In the genomic region with DNA sequence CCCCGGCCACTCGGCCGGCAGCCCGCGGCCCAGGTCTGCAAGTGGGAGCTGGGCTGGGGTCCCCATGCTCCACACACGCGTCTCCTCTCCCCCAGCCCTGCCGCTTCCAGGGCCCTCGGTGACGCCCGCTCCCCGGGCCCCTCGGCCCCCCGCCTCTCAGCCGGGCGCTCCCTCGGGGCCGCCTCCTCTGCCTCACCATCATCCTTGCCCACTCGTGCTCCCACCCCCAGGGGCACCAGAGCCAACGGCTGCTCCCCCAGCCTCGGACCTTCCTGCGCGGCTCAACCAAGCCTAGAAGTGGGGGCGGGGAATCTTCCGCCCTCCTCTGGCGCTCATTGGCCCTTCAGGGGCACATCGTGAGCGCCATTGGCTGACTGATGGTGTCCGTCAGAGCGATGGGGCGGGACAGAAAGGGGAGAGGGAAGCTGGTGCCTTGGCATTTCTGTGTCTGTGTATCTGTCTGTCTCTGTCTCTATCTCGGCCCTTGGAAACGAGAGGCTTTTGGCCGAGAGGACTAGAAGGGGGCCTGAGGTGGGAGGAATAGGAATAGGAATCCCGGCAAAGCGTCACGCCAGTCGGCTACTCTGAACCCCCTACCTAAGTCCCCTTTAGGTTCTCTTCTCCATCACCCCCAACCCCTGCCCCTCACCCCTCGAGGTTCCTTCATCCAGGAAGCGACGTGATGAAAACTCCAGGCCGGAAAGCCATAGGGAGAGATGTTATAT, we compare ENCODE assay signal across 1 cellular context.
TF ChIP-seq lines count a peak whose summit lies in the region.

No MANE protein-coding gene starts in this region.

TF ChIP-seq in HepG2, 621 proteins besides CTCF, POLR2A, EP300 and RAD21 (continued from another document and continues in another):
- TF ChIP-seq DZIP1 (CRISPR knock-in tag; IDR thresholded peaks at IDR 0.05) (no peak), NR1H2 (CRISPR knock-in tag; IDR thresholded peaks at IDR 0.05; ENCODE audit: borderline replicate concordance, low read depth) (no peak), ZNF773 (CRISPR knock-in tag; IDR thresholded peaks at IDR 0.05; ENCODE audit: borderline replicate concordance) (no peak), FOXJ3 (CRISPR knock-in tag; IDR thresholded peaks at IDR 0.05; ENCODE audit: borderline replicate concordance) (no peak), MYNN (CRISPR knock-in tag; IDR thresholded peaks at IDR 0.05; ENCODE audit: low read depth) (no peak), MED1 (CRISPR knock-in tag; IDR thresholded peaks at IDR 0.05) (no peak), IKZF4 (CRISPR knock-in tag; IDR thresholded peaks at IDR 0.05; ENCODE audit: borderline replicate concordance, low read depth, not compliant biosample characterization) (no peak), SAP130 (CRISPR knock-in tag; IDR thresholded peaks at IDR 0.05; ENCODE audit: low read depth) (peak; percentile 82), AKNA (CRISPR knock-in tag; IDR thresholded peaks at IDR 0.05; ENCODE audit: borderline replicate concordance) (no peak), MAFK (conservative IDR thresholded peaks at IDR 0.05 in 1 of 2, IDR thresholded peaks at IDR 0.05 in 1 of 2; ENCODE audit: low read length in 2 of 2) (no peak), ZNF879 (CRISPR knock-in tag; IDR thresholded peaks at IDR 0.05) (no peak), CHD2 (IDR thresholded peaks at IDR 0.05; ENCODE audit: low read depth, low read length) (peak; percentile 68), CENPBD1 (CRISPR knock-in tag; IDR thresholded peaks at IDR 0.05; ENCODE audit: borderline replicate concordance, low read depth) (no peak), CREB1 (IDR thresholded peaks at IDR 0.05) (peak; percentile 39; the same call in 1 of the 2 replicates), CREB1 (CRISPR knock-in tag; IDR thresholded peaks at IDR 0.05) (peak; percentile 72), ETS1 (CRISPR knock-in tag; IDR thresholded peaks at IDR 0.05) (no peak), CCDC6 (CRISPR knock-in tag; IDR thresholded peaks at IDR 0.05) (peak; percentile 72; the same call in 1 of the 2 replicates), EED (CRISPR knock-in tag; IDR thresholded peaks at IDR 0.05) (no peak), ZNF839 (CRISPR knock-in tag; IDR thresholded peaks at IDR 0.05; ENCODE audit: borderline replicate concordance) (no peak), HDAC1 (CRISPR knock-in tag; IDR thresholded peaks at IDR 0.05) (peak; percentile 57), ZNF501 (CRISPR knock-in tag; IDR thresholded peaks at IDR 0.05) (peak; percentile 31; the same call in 1 of the 2 replicates), SRF (IDR thresholded peaks at IDR 0.05; ENCODE audit: low read depth, low read length) (no peak), ZNF740 (CRISPR knock-in tag; IDR thresholded peaks at IDR 0.05) (peak; percentile 29; the same call in 1 of the 2 replicates), ZNF331 (CRISPR knock-in tag; IDR thresholded peaks at IDR 0.05) (peak; percentile 39), PHB2 (IDR thresholded peaks at IDR 0.05; ENCODE audit: partially characterized antibody) (no peak), FIP1L1 (IDR thresholded peaks at IDR 0.05; ENCODE audit: borderline replicate concordance, insufficient read depth, low read depth, low read length) (no peak), XBP1 (CRISPR knock-in tag; IDR thresholded peaks at IDR 0.05) (no peak), ETV6 (CRISPR knock-in tag; conservative IDR thresholded peaks at IDR 0.05) (no peak)
- TF ChIP-seq, protein P1, sequence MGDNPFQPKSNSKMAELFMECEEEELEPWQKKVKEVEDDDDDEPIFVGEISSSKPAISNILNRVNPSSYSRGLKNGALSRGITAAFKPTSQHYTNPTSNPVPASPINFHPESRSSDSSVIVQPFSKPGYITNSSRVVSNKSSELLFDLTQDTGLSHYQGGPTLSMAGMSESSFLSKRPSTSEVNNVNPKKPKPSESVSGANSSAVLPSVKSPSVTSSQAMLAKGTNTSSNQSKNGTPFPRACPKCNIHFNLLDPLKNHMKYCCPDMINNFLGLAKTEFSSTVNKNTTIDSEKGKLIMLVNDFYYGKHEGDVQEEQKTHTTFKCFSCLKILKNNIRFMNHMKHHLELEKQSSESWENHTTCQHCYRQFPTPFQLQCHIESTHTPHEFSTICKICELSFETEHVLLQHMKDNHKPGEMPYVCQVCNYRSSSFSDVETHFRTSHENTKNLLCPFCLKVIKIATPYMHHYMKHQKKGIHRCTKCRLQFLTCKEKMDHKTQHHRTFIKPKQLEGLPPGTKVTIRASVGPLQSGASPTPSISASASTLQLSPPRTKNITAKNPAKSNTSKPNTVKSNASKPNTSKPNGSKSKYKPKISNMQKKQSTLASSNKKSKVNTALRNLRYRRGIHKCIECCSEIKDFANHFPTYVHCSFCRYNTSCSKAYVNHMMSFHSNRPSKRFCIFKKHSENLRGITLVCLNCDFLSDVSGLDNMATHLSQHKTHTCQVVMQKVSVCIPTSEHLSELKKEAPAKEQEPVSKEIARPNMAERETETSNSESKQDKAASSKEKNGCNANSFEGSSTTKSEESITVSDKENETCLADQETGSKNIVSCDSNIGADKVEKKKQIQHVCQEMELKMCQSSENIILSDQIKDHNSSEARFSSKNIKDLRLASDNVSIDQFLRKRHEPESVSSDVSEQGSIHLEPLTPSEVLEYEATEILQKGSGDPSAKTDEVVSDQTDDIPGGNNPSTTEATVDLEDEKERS (CRISPR knock-in tag; IDR thresholded peaks at IDR 0.05): peak; percentile 77; the same call in 1 of the 2 replicates
- TF ChIP-seq, protein P2, sequence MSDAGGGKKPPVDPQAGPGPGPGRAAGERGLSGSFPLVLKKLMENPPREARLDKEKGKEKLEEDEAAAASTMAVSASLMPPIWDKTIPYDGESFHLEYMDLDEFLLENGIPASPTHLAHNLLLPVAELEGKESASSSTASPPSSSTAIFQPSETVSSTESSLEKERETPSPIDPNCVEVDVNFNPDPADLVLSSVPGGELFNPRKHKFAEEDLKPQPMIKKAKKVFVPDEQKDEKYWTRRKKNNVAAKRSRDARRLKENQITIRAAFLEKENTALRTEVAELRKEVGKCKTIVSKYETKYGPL (CRISPR knock-in tag; IDR thresholded peaks at IDR 0.05): no peak
- TF ChIP-seq, protein P3, sequence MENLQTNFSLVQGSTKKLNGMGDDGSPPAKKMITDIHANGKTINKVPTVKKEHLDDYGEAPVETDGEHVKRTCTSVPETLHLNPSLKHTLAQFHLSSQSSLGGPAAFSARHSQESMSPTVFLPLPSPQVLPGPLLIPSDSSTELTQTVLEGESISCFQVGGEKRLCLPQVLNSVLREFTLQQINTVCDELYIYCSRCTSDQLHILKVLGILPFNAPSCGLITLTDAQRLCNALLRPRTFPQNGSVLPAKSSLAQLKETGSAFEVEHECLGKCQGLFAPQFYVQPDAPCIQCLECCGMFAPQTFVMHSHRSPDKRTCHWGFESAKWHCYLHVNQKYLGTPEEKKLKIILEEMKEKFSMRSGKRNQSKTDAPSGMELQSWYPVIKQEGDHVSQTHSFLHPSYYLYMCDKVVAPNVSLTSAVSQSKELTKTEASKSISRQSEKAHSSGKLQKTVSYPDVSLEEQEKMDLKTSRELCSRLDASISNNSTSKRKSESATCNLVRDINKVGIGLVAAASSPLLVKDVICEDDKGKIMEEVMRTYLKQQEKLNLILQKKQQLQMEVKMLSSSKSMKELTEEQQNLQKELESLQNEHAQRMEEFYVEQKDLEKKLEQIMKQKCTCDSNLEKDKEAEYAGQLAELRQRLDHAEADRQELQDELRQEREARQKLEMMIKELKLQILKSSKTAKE (CRISPR knock-in tag; IDR thresholded peaks at IDR 0.05; ENCODE audit: borderline replicate concordance): no peak
- TF ChIP-seq, protein P4, sequence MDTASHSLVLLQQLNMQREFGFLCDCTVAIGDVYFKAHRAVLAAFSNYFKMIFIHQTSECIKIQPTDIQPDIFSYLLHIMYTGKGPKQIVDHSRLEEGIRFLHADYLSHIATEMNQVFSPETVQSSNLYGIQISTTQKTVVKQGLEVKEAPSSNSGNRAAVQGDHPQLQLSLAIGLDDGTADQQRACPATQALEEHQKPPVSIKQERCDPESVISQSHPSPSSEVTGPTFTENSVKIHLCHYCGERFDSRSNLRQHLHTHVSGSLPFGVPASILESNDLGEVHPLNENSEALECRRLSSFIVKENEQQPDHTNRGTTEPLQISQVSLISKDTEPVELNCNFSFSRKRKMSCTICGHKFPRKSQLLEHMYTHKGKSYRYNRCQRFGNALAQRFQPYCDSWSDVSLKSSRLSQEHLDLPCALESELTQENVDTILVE (CRISPR knock-in tag; IDR thresholded peaks at IDR 0.05): peak; percentile 25; the same call in 1 of the 2 replicates
- TF ChIP-seq, protein P5, sequence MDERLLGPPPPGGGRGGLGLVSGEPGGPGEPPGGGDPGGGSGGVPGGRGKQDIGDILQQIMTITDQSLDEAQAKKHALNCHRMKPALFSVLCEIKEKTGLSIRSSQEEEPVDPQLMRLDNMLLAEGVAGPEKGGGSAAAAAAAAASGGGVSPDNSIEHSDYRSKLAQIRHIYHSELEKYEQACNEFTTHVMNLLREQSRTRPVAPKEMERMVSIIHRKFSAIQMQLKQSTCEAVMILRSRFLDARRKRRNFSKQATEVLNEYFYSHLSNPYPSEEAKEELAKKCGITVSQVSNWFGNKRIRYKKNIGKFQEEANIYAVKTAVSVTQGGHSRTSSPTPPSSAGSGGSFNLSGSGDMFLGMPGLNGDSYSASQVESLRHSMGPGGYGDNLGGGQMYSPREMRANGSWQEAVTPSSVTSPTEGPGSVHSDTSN (CRISPR knock-in tag; IDR thresholded peaks at IDR 0.05): peak; percentile 96
